Comparison of ENCODE assay signal across 15 cellular contexts in the genomic region with DNA sequence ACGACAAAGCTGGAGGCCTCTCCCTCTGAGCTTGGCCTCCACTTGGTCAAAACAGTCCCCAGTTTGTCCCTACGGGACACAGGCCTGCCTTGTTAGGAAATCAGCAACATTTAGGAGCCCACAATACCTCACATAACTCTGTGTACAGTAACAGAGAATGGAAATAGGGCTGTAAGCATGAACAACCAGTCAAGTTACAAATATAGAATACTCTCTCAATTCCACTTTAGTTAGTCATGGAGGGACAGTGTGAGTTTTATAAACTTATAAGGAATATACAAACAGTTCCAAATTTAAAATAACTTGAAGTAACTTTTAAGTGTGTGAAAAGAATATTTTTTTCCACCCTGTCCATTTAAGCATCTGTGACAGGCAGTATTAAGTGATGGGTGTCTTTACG.
DNase-seq lines count a peak whose midpoint lies in the region; ATAC-seq and TF ChIP-seq lines count a peak whose summit lies in the region.
"Had no signal": no experiment of that assay in that cellular context is flagged by ENCODE, and none has a peak within 500 bp of the region (broad histone marks: within the 10 kb centered on the region; RNA-seq: fewer than 3 reads in every experiment).

No MANE protein-coding gene starts in this region.

- H3K27ac ChIP-seq in GM23248 (peak overlapping the region; percentile 92), right cardiac atrium (ENCODE audit: low read length) (peak overlapping the region; percentile 80), testis (peak overlapping the region; percentile 7 to 11)
- H3K27ac ChIP-seq: pancreas, suprapubic skin had no signal

- peaks cover 86% of the 10 kb centered on the region for H3K79me2 ChIP-seq in GM23248 (ENCODE audit: insufficient read depth)

- ATAC-seq in right cardiac atrium (peak; percentile 33 to 42), HG03095 (IDR thresholded peaks at IDR 0.05; ENCODE audit: unreplicated experiment) (no peak), GM21423 (IDR thresholded peaks at IDR 0.05; ENCODE audit: unreplicated experiment) (no peak)
- ATAC-seq: activated CD8-positive, alpha-beta T cell treated with anti-CD3 and anti-CD28 coated beads, Interleukin-2, amount 10 ng/mL, durations not matched to agents 7 days and 5 days; activated T-helper 17 cell treated with anti-CD3 and anti-CD28 coated beads, Interleukin-2, amount 50 U/mL, for 72 hours; pancreas had no signal

- H3K9ac ChIP-seq in GM23248 = peak overlapping the region; percentile 25; the same call in 1 of the 2 replicates

- H3K4me1 ChIP-seq in GM23248 (ENCODE audit: insufficient read depth) (peaks cover 61% of the 10 kb centered on the region), right cardiac atrium (ENCODE audit: control insufficient read depth, insufficient read depth, low read length) (peaks cover 19% of the 10 kb centered on the region), testis (peaks cover 53% of the 10 kb centered on the region)

- H3K36me3 ChIP-seq in GM23248 (ENCODE audit: low read depth) (no peaks in the 10 kb centered on the region), testis (ENCODE audit: low read depth, missing control alignments) (no peaks in the 10 kb centered on the region)
- H3K36me3 ChIP-seq: pancreas, suprapubic skin had no signal

- TF ChIP-seq POLR2A in testis (IDR thresholded peaks at IDR 0.05) = no peak

- WGBS in GM23248 (ENCODE audit: low coverage in 1 of 2, low lambda C conversion rate in 2 of 2, missing lambda C conversion rate in 2 of 2), 2 experiments = 13 to 22% methylated on average over 3 of the region's 3 CpGs
- 68% methylated on average over 3 of the region's 3 CpGs for WGBS in right cardiac atrium
- WGBS in testis, 2 donors = 73 to 88% methylated on average over 3 of the region's 3 CpGs

- peak; percentile 78 for DNase-seq in GM23248
- peak; percentile 54 for DNase-seq in astrocyte of the hippocampus (ENCODE audit: low read depth, low spot score)
- DNase-seq in right cardiac atrium = no peak
- no peak for DNase-seq in testis
- DNase-seq in COR-L47 (lab: John Stamatoyannopoulos, UW) = no peak
- DNase-seq in NCI-H1092 (lab: John Stamatoyannopoulos, UW) = no peak
- DNase-seq: activated CD8-positive, alpha-beta T cell treated with anti-CD3 and anti-CD28 coated beads, Interleukin-2, amount 10 ng/mL, durations not matched to agents 7 days and 5 days; CD8-positive, alpha-beta memory T cell; effector memory CD4-positive, alpha-beta T cell; NCI-H1092 treated with DMSO at 0.1 percent for 48 hours; pancreas had no signal

- H3K4me3 ChIP-seq in GM23248 = no peak overlapping the region
- no peak overlapping the region for H3K4me3 ChIP-seq in right cardiac atrium (ENCODE audit: low read length)
- H3K4me3 ChIP-seq in testis = no peak overlapping the region
- H3K4me3 ChIP-seq: pancreas, suprapubic skin had no signal

- H3K9me3 ChIP-seq in GM23248 (ENCODE audit: low read depth) = no peaks in the 10 kb centered on the region
- H3K9me3 ChIP-seq in right cardiac atrium (ENCODE audit: control insufficient read depth, low read length) = no peaks in the 10 kb centered on the region
- no peaks in the 10 kb centered on the region for H3K9me3 ChIP-seq in testis
- H3K9me3 ChIP-seq: pancreas, suprapubic skin had no signal

- no peak for TF ChIP-seq CTCF in testis (IDR thresholded peaks at IDR 0.05)

- no peak overlapping the region for H2AFZ ChIP-seq in GM23248

- H3K4me2 ChIP-seq in GM23248 (ENCODE audit: unreplicated experiment) = peak overlapping the region; percentile 41

- peaks cover 68% of the 10 kb centered on the region for H3F3A ChIP-seq in GM23248 (ENCODE audit: insufficient read depth)

- H3K9me2 ChIP-seq in GM23248 (ENCODE audit: insufficient read depth) = no peaks in the 10 kb centered on the region

- intact Hi-C loops in right cardiac atrium (cut with DNase I) (loop anchor here in 1 of 4 donors (10.0 kb wide), 1 partner anchor 187 kb away; no protein-coding TSS in a partner anchor), testis (cut with DNase I; ENCODE audit: low total_unique reads) (no loop called here)

- in situ Hi-C loops in GM23248 (cut with MboI) = no loop called here

- H3K27me3 ChIP-seq in GM23248 (replicated peaks; ENCODE audit: insufficient read depth) (no peaks in the 10 kb centered on the region), right cardiac atrium (ENCODE audit: control insufficient read depth, insufficient read depth) (no peaks in the 10 kb centered on the region), testis (no peaks in the 10 kb centered on the region)
- H3K27me3 ChIP-seq: pancreas, suprapubic skin had no signal

- no peaks in the 10 kb centered on the region for H4K20me1 ChIP-seq in GM23248 (ENCODE audit: insufficient read depth)

Comparison
In these comparisons a context has a peak if more than half of its experiments do, and no peak if none do; other contexts are left out.
1. DNase-seq: peak in GM23248 (single experiment) and astrocyte of the hippocampus (single experiment); none in right cardiac atrium (0 of 3), testis (single experiment), COR-L47 (single experiment) and NCI-H1092 (single experiment).
2. H3K27ac ChIP-seq: peak in every context shown above with its lines; median percentile 92 in GM23248; 80 in right cardiac atrium; 9 in testis.
3. ATAC-seq: peak in right cardiac atrium (2 of 2); none in HG03095 (single experiment) and GM21423 (single experiment).